ENCODE assay signal across 8 cellular contexts in the genomic region with DNA sequence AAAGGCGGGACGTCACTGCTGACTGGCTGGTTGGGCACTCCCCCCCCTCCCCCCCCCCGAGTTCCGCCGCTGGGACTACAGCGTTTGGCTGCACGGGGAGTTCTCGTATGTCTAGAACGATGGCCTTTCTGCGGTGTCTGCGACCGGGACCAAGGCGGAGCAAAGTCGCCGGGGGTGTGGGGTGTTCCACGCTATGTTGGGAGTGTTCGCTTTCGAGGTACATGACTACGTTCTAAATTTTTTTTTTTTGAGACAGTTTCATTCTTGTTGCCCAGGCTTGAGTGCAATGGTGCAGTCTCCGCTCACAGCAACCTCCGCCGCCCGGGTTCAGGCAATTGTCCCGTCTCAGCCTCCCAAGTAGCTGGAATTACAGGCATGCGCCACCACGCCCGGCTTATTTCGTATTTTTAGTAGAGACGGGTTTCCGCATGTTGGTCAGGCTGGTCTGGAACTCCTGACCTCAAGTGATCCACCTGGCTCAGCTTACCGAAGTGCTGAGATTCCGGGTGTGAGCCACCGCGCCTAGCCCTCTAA. TPM values are rescaled to one million over a fixed set of nuclear protein-coding genes. Genes with fewer than 3 reads are reported as not detected.
DNase-seq lines count a peak whose midpoint lies in the region; ATAC-seq and TF ChIP-seq lines count a peak whose summit lies in the region.

No MANE protein-coding gene starts in this region.

- peak overlapping the region; percentile 99 for H3K27ac Mint-ChIP-seq in activated T-cell treated with anti-CD3 and anti-CD28 coated beads, Interleukin-2, amount 50 U/mL, for 24 hours
- peak overlapping the region; percentile 98 to 99 for H3K27ac Mint-ChIP-seq in activated naive CD4-positive, alpha-beta T cell treated with anti-CD3 and anti-CD28 coated beads, Interleukin-2, amount 50 U/mL, for 72 hours

- peak overlapping the region; percentile 99 to 100 for H3K27ac ChIP-seq in thoracic aorta

- no peaks in the 10 kb centered on the region for H3K27me3 Mint-ChIP-seq in activated T-cell treated with anti-CD3 and anti-CD28 coated beads, Interleukin-2, amount 50 U/mL, for 24 hours

- H3K27me3 ChIP-seq in kidney epithelial cell (ENCODE audit: control insufficient read depth, insufficient read depth, low read length) (no peaks in the 10 kb centered on the region), thoracic aorta (replicated peaks; ENCODE audit: insufficient read depth) (no peaks in the 10 kb centered on the region)

- H3K9me3 ChIP-seq in thoracic aorta, result no peaks in the 10 kb centered on the region

- peaks cover 15 to 56% of the 10 kb centered on the region in 2 donors for H3K4me1 ChIP-seq in thoracic aorta (ENCODE audit: control insufficient read depth in 1 of 2, low read depth in 2 of 2)

- peaks cover 68% of the 10 kb centered on the region for H3K4me1 Mint-ChIP-seq in activated T-cell treated with anti-CD3 and anti-CD28 coated beads, Interleukin-2, amount 50 U/mL, for 24 hours (ENCODE audit: low read depth)

- no peak for DNase-seq in activated T-cell treated with anti-CD3 and anti-CD28 coated beads, Interleukin-2, amount 50 U/mL, for 24 hours
- DNase-seq in activated T-cell treated with anti-CD3 and anti-CD28 coated beads for 4 hours, result no peak
- no peak for DNase-seq in activated naive CD4-positive, alpha-beta T cell treated with anti-CD3 and anti-CD28 coated beads, Interleukin-2, amount 50 U/mL, for 72 hours (ENCODE audit: low spot score in 2 of 2)
- no peak for DNase-seq in kidney epithelial cell (ENCODE audit: low read depth)
- no peak for DNase-seq in thoracic aorta (ENCODE audit: low spot score)
- DNase-seq in retina, result no peak
- DNase-seq in DMS79 (lab: John Stamatoyannopoulos, UW), result no peak
- no peak for DNase-seq in NCI-H187 treated with DMSO at 0.1 percent for 48 hours (lab: John Stamatoyannopoulos, UW)

- no peaks in the 10 kb centered on the region for H3K9me3 Mint-ChIP-seq in activated T-cell treated with anti-CD3 and anti-CD28 coated beads, Interleukin-2, amount 50 U/mL, for 24 hours
- no peaks in the 10 kb centered on the region for H3K9me3 Mint-ChIP-seq in activated naive CD4-positive, alpha-beta T cell treated with anti-CD3 and anti-CD28 coated beads, Interleukin-2, amount 50 U/mL, for 72 hours

- peaks cover 84% of the 10 kb centered on the region for H3K36me3 Mint-ChIP-seq in activated T-cell treated with anti-CD3 and anti-CD28 coated beads, Interleukin-2, amount 50 U/mL, for 24 hours (ENCODE audit: low read depth)
- peaks cover 25 to 26% of the 10 kb centered on the region in 2 donors for H3K36me3 Mint-ChIP-seq in activated naive CD4-positive, alpha-beta T cell treated with anti-CD3 and anti-CD28 coated beads, Interleukin-2, amount 50 U/mL, for 72 hours

- peak overlapping the region; percentile 95 for H3K4me3 Mint-ChIP-seq in activated T-cell treated with anti-CD3 and anti-CD28 coated beads, Interleukin-2, amount 50 U/mL, for 24 hours

- no peaks in the 10 kb centered on the region for H3K36me3 ChIP-seq in kidney epithelial cell (ENCODE audit: control insufficient read depth, insufficient read depth, low read length)
- no peaks in the 10 kb centered on the region for H3K36me3 ChIP-seq in thoracic aorta

- no peak for ATAC-seq in activated naive CD4-positive, alpha-beta T cell treated with anti-CD3 and anti-CD28 coated beads, Interleukin-2, amount 50 U/mL, for 72 hours
- no peak for ATAC-seq in thoracic aorta (ENCODE audit: insufficient number of reproducible peaks, low FRiP score, low read depth)

- peak overlapping the region; percentile 90 for H3K4me3 ChIP-seq in kidney epithelial cell (ENCODE audit: low read depth, low read length)
- H3K4me3 ChIP-seq in thoracic aorta, result peak overlapping the region; percentile 93

- TF ChIP-seq CTCF in kidney epithelial cell (IDR thresholded peaks at IDR 0.05; ENCODE audit: insufficient read depth, low read length, poor library complexity, severe bottlenecking) (no peak), thoracic aorta (IDR thresholded peaks at IDR 0.05) (no peak)

RNA-seq across cellular contexts. Expression of a gene that starts 0.6 kb away (rescaled TPM):
- total RNA-seq in activated naive CD4-positive, alpha-beta T cell treated with anti-CD3 and anti-CD28 coated beads, Interleukin-2, amount 50 U/mL, for 72 hours, result 10 to 100 TPM; 52.6 to 81.1 TPM
- total RNA-seq in kidney epithelial cell (59.5 and 65.3 TPM in 2 replicates), thoracic aorta (10 to 100 TPM; 19.2 to 26.7 TPM)

RNA-seq across cellular contexts. Expression of a gene that starts 6.7 kb away (rescaled TPM):
- 10 to 100 TPM; 21.2 to 31.5 TPM for total RNA-seq in activated naive CD4-positive, alpha-beta T cell treated with anti-CD3 and anti-CD28 coated beads, Interleukin-2, amount 50 U/mL, for 72 hours
- total RNA-seq in kidney epithelial cell (15.1 and 17.9 TPM in 2 replicates), thoracic aorta (10 to 100 TPM; 18.3 to 24.6 TPM)

RNA-seq across cellular contexts. Expression of a gene that starts 23.8 kb away (rescaled TPM):
- total RNA-seq in activated naive CD4-positive, alpha-beta T cell treated with anti-CD3 and anti-CD28 coated beads, Interleukin-2, amount 50 U/mL, for 72 hours, result not detected
- 0.13 TPM in 1 of 2 replicates, not detected in the other for total RNA-seq in kidney epithelial cell
- not detected for total RNA-seq in thoracic aorta
